In the genomic region with DNA sequence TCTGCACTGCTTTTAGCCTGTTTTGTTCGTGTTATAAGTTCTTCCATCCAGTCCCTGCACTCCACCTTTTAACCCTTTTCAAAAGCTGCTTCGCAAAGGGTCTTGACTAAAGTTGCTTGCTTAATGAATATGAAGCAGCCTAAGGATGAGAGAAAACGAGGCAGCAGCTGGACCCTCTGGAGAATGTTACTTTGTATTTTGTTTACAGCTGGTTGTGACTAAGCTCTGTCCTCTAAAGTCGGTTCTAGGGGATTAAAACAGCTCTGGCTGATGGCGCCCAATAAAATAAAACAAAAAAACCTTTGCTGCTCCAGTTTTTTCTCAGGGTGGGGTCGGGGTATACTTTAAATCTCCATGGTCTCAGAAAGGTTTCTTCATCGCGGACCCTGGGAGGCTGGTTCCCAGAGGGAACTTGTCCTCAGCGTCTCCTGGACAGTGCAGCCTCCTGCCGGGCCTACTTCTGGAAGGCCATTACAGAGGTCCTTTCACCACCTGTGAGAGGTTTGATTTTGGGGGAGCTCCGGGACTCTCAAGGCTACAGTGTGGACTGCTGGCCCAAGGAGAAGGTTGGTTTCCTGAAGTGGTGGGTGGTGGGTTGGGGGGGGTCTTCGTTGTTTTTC, we compare ENCODE assay signal across 8 cellular contexts. TPM values are rescaled to one million over a fixed set of nuclear protein-coding genes. Genes with fewer than 3 reads are reported as not detected.
DNase-seq lines count a peak whose midpoint lies in the region; ATAC-seq, FAIRE-seq and TF ChIP-seq lines count a peak whose summit lies in the region.

No MANE protein-coding gene starts in this region.

- H3K27me3 Mint-ChIP-seq in HFFc6 (ENCODE audit: insufficient read depth), result peaks cover 10% of the 10 kb centered on the region
- no peaks in the 10 kb centered on the region for H3K27me3 Mint-ChIP-seq in activated naive CD8-positive, alpha-beta T cell treated with anti-CD3 and anti-CD28 coated beads, Interleukin-2, amount 10 ng/mL, durations not matched to agents 7 days and 5 days

- H3K4me1 Mint-ChIP-seq in HFFc6 (ENCODE audit: low read depth), result peaks cover 56% of the 10 kb centered on the region
- peaks cover 43% of the 10 kb centered on the region for H3K4me1 Mint-ChIP-seq in activated naive CD8-positive, alpha-beta T cell treated with anti-CD3 and anti-CD28 coated beads, Interleukin-2, amount 10 ng/mL, durations not matched to agents 7 days and 5 days

- DNase-seq in AG10803 (ENCODE audit: low read depth) (no peak), HFFc6 (no peak), kidney (no peak), NCI-H526 treated with DMSO at 0.1 percent for 48 hours (lab: John Stamatoyannopoulos, UW) (no peak), NCI-H1694 (lab: John Stamatoyannopoulos, UW) (no peak), HuH-7.5 (ENCODE audit: low spot score) (no peak)
- no peak for DNase-seq in activated naive CD8-positive, alpha-beta T cell treated with anti-CD3 and anti-CD28 coated beads, Interleukin-2, amount 10 ng/mL, durations not matched to agents 7 days and 5 days

- peak overlapping the region; percentile 2 to 44 for H3K9ac ChIP-seq in kidney (ENCODE audit: low read length in 2 of 2)

- H3K36me3 Mint-ChIP-seq in HFFc6 (ENCODE audit: low read depth), result peaks cover 52% of the 10 kb centered on the region
- H3K36me3 Mint-ChIP-seq in activated naive CD8-positive, alpha-beta T cell treated with anti-CD3 and anti-CD28 coated beads, Interleukin-2, amount 10 ng/mL, durations not matched to agents 7 days and 5 days, result peaks cover 36% of the 10 kb centered on the region

- H3K4me1 ChIP-seq in kidney (ENCODE audit: control insufficient read depth in 1 of 2, insufficient read depth in 1 of 2, low read depth in 1 of 2, low read length in 2 of 2) (peaks cover 20 to 25% of the 10 kb centered on the region in 2 donors), thymus (ENCODE audit: control insufficient read depth, insufficient read depth, low read length) (peaks cover 31% of the 10 kb centered on the region)

- no peak for FAIRE-seq in kidney (lab: Jason Lieb, UNC)

- H3K27ac Mint-ChIP-seq in HFFc6, result peak overlapping the region; percentile 97
- H3K27ac Mint-ChIP-seq in activated naive CD8-positive, alpha-beta T cell treated with anti-CD3 and anti-CD28 coated beads, Interleukin-2, amount 10 ng/mL, durations not matched to agents 7 days and 5 days, result peak overlapping the region; percentile 92

- POLR2A ChIA-PET in activated naive CD8-positive, alpha-beta T cell treated with anti-CD3 and anti-CD28 coated beads, Interleukin-2, amount 10 ng/mL, durations not matched to agents 7 days and 5 days (lab: Charles Lee), result interaction anchor here (0.5 to 11.7 kb wide), 18 partner anchors 10 to 274 kb away, joined by 3 to 211 read pairs (median 6); partner anchors contain the start of genes DPP3, PELI3, RBM14 and RBM4B

- intact Hi-C loops in kidney (cut with DNase I), result no loop called here

- peak overlapping the region; percentile 68 to 81 for H3K27ac ChIP-seq in kidney (ENCODE audit: low read depth in 2 of 2, low read length in 2 of 2)
- H3K27ac ChIP-seq in thymus (ENCODE audit: low read depth), result peak overlapping the region; percentile 75

- TF ChIP-seq CTCF in AG10803 (conservative IDR thresholded peaks at IDR 0.05; ENCODE audit: low read length), result no peak
- TF ChIP-seq CTCF in HFFc6 (IDR thresholded peaks at IDR 0.05), result no peak
- TF ChIP-seq CTCF in kidney (IDR thresholded peaks at IDR 0.05; ENCODE audit: borderline replicate concordance, extremely low read depth, insufficient read depth), result no peak

- peak overlapping the region; percentile 97 for H3K4me3 Mint-ChIP-seq in HFFc6
- peak overlapping the region; percentile 91 for H3K4me3 Mint-ChIP-seq in activated naive CD8-positive, alpha-beta T cell treated with anti-CD3 and anti-CD28 coated beads, Interleukin-2, amount 10 ng/mL, durations not matched to agents 7 days and 5 days

- no peak for ATAC-seq in activated naive CD8-positive, alpha-beta T cell treated with anti-CD3 and anti-CD28 coated beads, Interleukin-2, amount 10 ng/mL, durations not matched to agents 7 days and 5 days (ENCODE audit: low read depth)

- H3K9me3 ChIP-seq in kidney (ENCODE audit: control insufficient read depth in 1 of 2, low read length in 2 of 2) (no peaks in the 10 kb centered on the region), thymus (ENCODE audit: control insufficient read depth) (no peaks in the 10 kb centered on the region)

- 72% methylated on average over 12 of the region's 12 CpGs for WGBS in thymus

- peaks cover 8% of the 10 kb centered on the region in 2 donors for H3K36me3 ChIP-seq in kidney (ENCODE audit: control insufficient read depth in 1 of 2, insufficient read depth in 2 of 2, low read length in 2 of 2)
- H3K36me3 ChIP-seq in thymus (ENCODE audit: control insufficient read depth, insufficient read depth), result peaks cover 29% of the 10 kb centered on the region

- H3K9me3 Mint-ChIP-seq in HFFc6, result no peaks in the 10 kb centered on the region
- H3K9me3 Mint-ChIP-seq in activated naive CD8-positive, alpha-beta T cell treated with anti-CD3 and anti-CD28 coated beads, Interleukin-2, amount 10 ng/mL, durations not matched to agents 7 days and 5 days, result no peaks in the 10 kb centered on the region

- no peaks in the 10 kb centered on the region for H3K27me3 ChIP-seq in thymus (ENCODE audit: control insufficient read depth, insufficient read depth)

- H3K4me3 ChIP-seq in AG10803 (ENCODE audit: low read length) (peak overlapping the region; percentile 65), kidney (ENCODE audit: low read length in 2 of 2) (peak overlapping the region; percentile 59 to 89), thymus (ENCODE audit: low read length) (peak overlapping the region; percentile 88)

RNA-seq across cellular contexts. Expression of gene RBM4, which starts 0.8 kb away (rescaled TPM):
- total RNA-seq in HFFc6 (2021; fragmentation: NEBNext Ultra II Directional; extraction: Animal tissue kit (Norgen Biotek cat#: 25700)), result 100 to 1,000 TPM; 130 to 147 (median 134) TPM
- total RNA-seq in activated naive CD8-positive, alpha-beta T cell treated with anti-CD3 and anti-CD28 coated beads, Interleukin-2, amount 10 ng/mL, durations not matched to agents 7 days and 5 days, result 100 to 1,000 TPM; 152 to 158 TPM
- 125 TPM for total RNA-seq in kidney
- polyA plus RNA-seq in kidney (ENCODE audit: insufficient read depth, low read depth, low replicate concordance), result 168 TPM
- polyA plus RNA-seq in thymus, result 121 TPM

RNA-seq across cellular contexts. Expression of gene RBM14, which starts 21.2 kb away (rescaled TPM):
- 10 to 100 TPM; 54.1 to 71.5 (median 64.9) TPM for total RNA-seq in HFFc6 (2021; fragmentation: NEBNext Ultra II Directional; extraction: Animal tissue kit (Norgen Biotek cat#: 25700))
- total RNA-seq in activated naive CD8-positive, alpha-beta T cell treated with anti-CD3 and anti-CD28 coated beads, Interleukin-2, amount 10 ng/mL, durations not matched to agents 7 days and 5 days, result 100 to 1,000 TPM; 150 to 151 TPM
- 80.6 TPM for total RNA-seq in kidney
- polyA plus RNA-seq in kidney (ENCODE audit: insufficient read depth, low read depth, low replicate concordance) (35.9 TPM), thymus (70.4 TPM)

RNA-seq across cellular contexts. Expression of gene RBM4B, which starts 40.0 kb away (rescaled TPM):
- total RNA-seq in HFFc6 (2021; fragmentation: NEBNext Ultra II Directional; extraction: Animal tissue kit (Norgen Biotek cat#: 25700)), result 10 to 100 TPM; 17.0 to 21.1 (median 18.2) TPM
- total RNA-seq in activated naive CD8-positive, alpha-beta T cell treated with anti-CD3 and anti-CD28 coated beads, Interleukin-2, amount 10 ng/mL, durations not matched to agents 7 days and 5 days, result 10 to 100 TPM; 21.1 to 23.4 TPM
- total RNA-seq in kidney, result 18.2 TPM
- polyA plus RNA-seq in kidney (ENCODE audit: insufficient read depth, low read depth, low replicate concordance) (20.8 TPM), thymus (17.9 TPM)

RNA-seq across cellular contexts. Expression of gene CCS, which starts 44.7 kb away (rescaled TPM):
- 10 to 100 TPM; 25.8 to 27.4 (median 26.5) TPM for total RNA-seq in HFFc6 (2021; fragmentation: NEBNext Ultra II Directional; extraction: Animal tissue kit (Norgen Biotek cat#: 25700))
- 10 to 100 TPM; 46.6 to 47.5 TPM for total RNA-seq in activated naive CD8-positive, alpha-beta T cell treated with anti-CD3 and anti-CD28 coated beads, Interleukin-2, amount 10 ng/mL, durations not matched to agents 7 days and 5 days
- total RNA-seq in kidney, result 40.7 TPM
- polyA plus RNA-seq in kidney (ENCODE audit: insufficient read depth, low read depth, low replicate concordance), result 78.7 TPM
- polyA plus RNA-seq in thymus, result 173 TPM

RNA-seq across cellular contexts. Expression of gene CCDC87, which starts 44.8 kb away (rescaled TPM):
- under 1 TPM; 0.19 to 0.66 (median 0.37) TPM for total RNA-seq in HFFc6 (2021; fragmentation: NEBNext Ultra II Directional; extraction: Animal tissue kit (Norgen Biotek cat#: 25700))
- total RNA-seq in activated naive CD8-positive, alpha-beta T cell treated with anti-CD3 and anti-CD28 coated beads, Interleukin-2, amount 10 ng/mL, durations not matched to agents 7 days and 5 days, result under 1 TPM; 0.09 to 0.14 TPM
- 1.0 TPM for total RNA-seq in kidney
- 0.13 TPM for polyA plus RNA-seq in kidney (ENCODE audit: insufficient read depth, low read depth, low replicate concordance)
- 0.23 TPM for polyA plus RNA-seq in thymus
